30 cellular contexts compared by ENCODE assay signal in genomic region chr16:50673496-50674275, GRCh38. TPM values are rescaled to one million over a fixed set of nuclear protein-coding genes. Genes with fewer than 3 reads are reported as not detected.
"Had no signal": no experiment of that assay in that cellular context is flagged by ENCODE, and none has a peak within 500 bp of the region (broad histone marks: within the 10 kb centered on the region; RNA-seq: fewer than 3 reads in every experiment).

No MANE protein-coding gene starts in this region.

- H3K36me3 ChIP-seq: breast epithelium, right lobe of liver, suprapubic skin had no signal

- H3K4me1 ChIP-seq: breast epithelium had no signal

- DNase-seq: activated CD4-positive, alpha-beta T cell treated with anti-CD3 and anti-CD28 coated beads for 36 hours; activated CD4-positive, CD25-positive, alpha-beta regulatory T cell; activated CD8-positive, alpha-beta memory T cell treated with anti-CD3 and anti-CD28 coated beads, Interleukin-2, amount 10 ng/mL, durations not matched to agents 7 days and 5 days; activated CD8-positive, alpha-beta T cell treated with anti-CD3 and anti-CD28 coated beads, Interleukin-2, amount 10 ng/mL, durations not matched to agents 7 days and 5 days; activated effector memory CD4-positive, alpha-beta T cell treated with Interleukin-2 at 50 U/mL for 16 hours; activated naive CD4-positive, alpha-beta T cell treated with anti-CD3 and anti-CD28 coated beads for 36 hours; activated naive CD8-positive, alpha-beta T cell treated with anti-CD3 and anti-CD28 coated beads, Interleukin-2, amount 50 U/mL, for 24 hours; amygdala; central memory CD4-positive, alpha-beta T cell; dermis blood vessel endothelial cell; effector CD4-positive, alpha-beta T cell; foreskin melanocyte; heart right ventricle; kidney glomerular epithelial cell; right lobe of liver; stimulated activated CD4-positive, alpha-beta T cell treated with anti-CD3 and anti-CD28 coated beads, Interleukin-12 subunit alpha, Interleukin-12 subunit beta, amount 100 ng/mL, for 4 hours; stimulated activated CD4-positive, alpha-beta T cell treated with anti-CD3 and anti-CD28 coated beads, Interleukin-4, amount 100 ng/mL, for 1 hour; T-helper 1 cell; tibial artery; upper lobe of right lung had no signal

- H3K27me3 ChIP-seq: breast epithelium, right lobe of liver, suprapubic skin, tibial artery, upper lobe of right lung had no signal

- H3K27me3 Mint-ChIP-seq: activated CD4-positive, alpha-beta T cell treated with anti-CD3 and anti-CD28 coated beads for 36 hours; activated CD8-positive, alpha-beta memory T cell treated with anti-CD3 and anti-CD28 coated beads, Interleukin-2, amount 10 ng/mL, durations not matched to agents 7 days and 5 days; activated naive CD8-positive, alpha-beta T cell treated with anti-CD3 and anti-CD28 coated beads, Interleukin-2, amount 50 U/mL, for 24 hours; natural killer cell treated with Interleukin-12 subunit alpha and Interleukin-12 subunit beta and Interleukin-15 and Interleukin-18, amount 100 ng/mL, for 72 hours had no signal

- ATAC-seq: activated CD4-positive, alpha-beta T cell treated with anti-CD3 and anti-CD28 coated beads for 36 hours; activated CD8-positive, alpha-beta memory T cell treated with anti-CD3 and anti-CD28 coated beads, Interleukin-2, amount 10 ng/mL, durations not matched to agents 7 days and 5 days; activated CD8-positive, alpha-beta T cell treated with anti-CD3 and anti-CD28 coated beads, Interleukin-2, amount 10 ng/mL, durations not matched to agents 7 days and 5 days; activated naive CD8-positive, alpha-beta T cell treated with anti-CD3 and anti-CD28 coated beads, Interleukin-2, amount 50 U/mL, for 24 hours; heart right ventricle; left lobe of liver; mucosa of descending colon; natural killer cell treated with Interleukin-12 subunit alpha and Interleukin-12 subunit beta and Interleukin-15 and Interleukin-18, amount 100 ng/mL, for 72 hours; right lobe of liver; upper lobe of right lung had no signal

- H3K4me3 ChIP-seq: breast epithelium, esophagus muscularis mucosa, heart right ventricle, lung, mucosa of descending colon, right lobe of liver, suprapubic skin, tibial artery, upper lobe of right lung had no signal

- H3K27ac ChIP-seq: breast epithelium, esophagus muscularis mucosa, heart right ventricle, right lobe of liver, suprapubic skin, tibial artery, upper lobe of right lung had no signal

- H3K4me3 Mint-ChIP-seq: activated CD4-positive, alpha-beta T cell treated with anti-CD3 and anti-CD28 coated beads for 36 hours; activated CD8-positive, alpha-beta memory T cell treated with anti-CD3 and anti-CD28 coated beads, Interleukin-2, amount 10 ng/mL, durations not matched to agents 7 days and 5 days; activated CD8-positive, alpha-beta T cell treated with anti-CD3 and anti-CD28 coated beads, Interleukin-2, amount 10 ng/mL, durations not matched to agents 7 days and 5 days; activated naive CD4-positive, alpha-beta T cell treated with anti-CD3 and anti-CD28 coated beads for 36 hours; activated naive CD8-positive, alpha-beta T cell treated with anti-CD3 and anti-CD28 coated beads, Interleukin-2, amount 50 U/mL, for 24 hours; natural killer cell treated with Interleukin-12 subunit alpha and Interleukin-12 subunit beta and Interleukin-15 and Interleukin-18, amount 100 ng/mL, for 72 hours; T-helper 2 cell treated with Interferon-gamma antibody and Interleukin-4, amounts not matched to agents 5 μg/mL and 100 μg/mL, for 36 hours had no signal

- H3K27ac Mint-ChIP-seq: activated CD4-positive, alpha-beta T cell treated with anti-CD3 and anti-CD28 coated beads for 36 hours; activated CD8-positive, alpha-beta T cell treated with anti-CD3 and anti-CD28 coated beads, Interleukin-2, amount 10 ng/mL, durations not matched to agents 7 days and 5 days; activated naive CD4-positive, alpha-beta T cell treated with anti-CD3 and anti-CD28 coated beads for 36 hours; activated naive CD8-positive, alpha-beta T cell treated with anti-CD3 and anti-CD28 coated beads, Interleukin-2, amount 50 U/mL, for 24 hours; natural killer cell treated with Interleukin-12 subunit alpha and Interleukin-12 subunit beta and Interleukin-15 and Interleukin-18, amount 100 ng/mL, for 72 hours; T-helper 2 cell treated with Interferon-gamma antibody and Interleukin-4, amounts not matched to agents 5 μg/mL and 100 μg/mL, for 36 hours had no signal

RNA-seq across cellular contexts. Expression of gene SNX20, which starts 7.4 kb away (rescaled TPM):
- total RNA-seq: glomerular endothelial cell, osteoblast had no signal
